16 cellular contexts compared by ENCODE assay signal in genomic region chr10:111578076-111578475, GRCh38.
"Had no signal": no experiment of that assay in that cellular context is flagged by ENCODE, and none has a peak within 500 bp of the region (broad histone marks: within the 10 kb centered on the region; RNA-seq: fewer than 3 reads in every experiment).

No MANE protein-coding gene starts in this region.

- H3K27me3 ChIP-seq: breast epithelium, tibial nerve had no signal

- H3K4me3 ChIP-seq: breast epithelium, esophagus muscularis mucosa, tibial nerve had no signal

- H3K4me1 ChIP-seq: breast epithelium, esophagus muscularis mucosa, tibial nerve had no signal

- DNase-seq: activated CD4-positive, alpha-beta T cell treated with anti-CD3 and anti-CD28 coated beads, Interleukin-2, amount 10 ng/mL, durations not matched to agents 24 days and 14 days; activated CD8-positive, alpha-beta T cell treated with anti-CD3 and anti-CD28 coated beads for 36 hours; activated naive CD4-positive, alpha-beta T cell treated with Interleukin-2 at 50 U/mL for 16 hours; activated naive CD8-positive, alpha-beta T cell treated with anti-CD3 and anti-CD28 coated beads, Interleukin-2, amount 10 ng/mL, durations not matched to agents 7 days and 5 days; activated T-cell treated with anti-CD3 and anti-CD28 coated beads, Interleukin-2, amount 50 U/mL, for 1 hour; cerebellar nuclear complex; cortex of kidney; foreskin fibroblast; left cardiac atrium; mesendoderm; retina; stimulated activated naive CD8-positive, alpha-beta T cell treated with anti-CD3 and anti-CD28 coated beads, Interleukin-15, Interleukin-2, amounts not matched to agents 100 U/mL and 50 U/mL, for 24 hours; T1000 had no signal

- H3K36me3 ChIP-seq: breast epithelium, esophagus muscularis mucosa, tibial nerve had no signal

- ATAC-seq: activated CD8-positive, alpha-beta T cell treated with anti-CD3 and anti-CD28 coated beads for 36 hours; left cardiac atrium; stimulated activated naive CD8-positive, alpha-beta T cell treated with anti-CD3 and anti-CD28 coated beads, Interleukin-15, Interleukin-2, amounts not matched to agents 100 U/mL and 50 U/mL, for 24 hours had no signal

- H3K27ac ChIP-seq: breast epithelium, esophagus muscularis mucosa, tibial nerve had no signal
